Comparison of ENCODE assay signal across 8 cellular contexts in the genomic region with DNA sequence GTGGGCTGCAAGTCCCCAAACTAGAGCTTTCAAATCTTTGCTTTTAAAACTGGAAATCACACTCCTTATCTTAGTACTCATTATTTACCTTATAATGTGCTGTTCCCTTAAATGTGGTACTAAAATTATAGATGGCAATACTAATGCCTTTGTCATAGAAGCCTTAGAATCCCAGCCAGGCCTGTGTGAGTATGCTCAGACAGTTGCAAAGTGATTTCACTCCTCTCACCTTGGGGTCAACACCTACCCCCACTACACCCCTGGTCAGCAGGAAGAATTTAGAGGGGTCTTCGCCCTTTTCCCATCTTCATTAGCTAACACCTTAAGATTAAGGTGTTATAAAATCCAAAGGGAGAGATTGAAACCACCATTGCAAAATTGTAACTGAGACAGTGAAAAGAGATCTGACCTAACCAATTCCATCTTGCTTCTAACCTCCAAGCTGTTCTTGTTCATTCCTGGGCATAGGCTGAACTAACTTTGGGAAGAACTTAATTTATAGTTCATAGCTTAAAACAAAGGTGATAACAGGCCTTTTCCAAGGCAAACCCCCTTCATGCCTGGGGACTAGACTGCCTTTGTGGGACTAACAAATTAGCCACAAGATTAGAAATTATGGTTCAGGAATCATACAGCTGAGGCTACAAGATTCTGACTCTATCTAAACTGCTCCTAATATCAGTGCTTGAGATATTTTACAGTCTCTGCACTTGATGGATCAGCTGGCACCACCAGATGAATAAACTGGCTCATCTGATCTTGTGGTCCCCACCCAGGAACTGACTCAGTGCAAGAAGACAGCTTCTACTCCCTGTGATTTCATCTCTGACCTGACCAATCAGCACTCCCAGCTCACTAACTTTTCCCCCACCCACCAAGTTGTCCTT. TPM values are rescaled to one million over a fixed set of nuclear protein-coding genes. Genes with fewer than 3 reads are reported as not detected.
A peak's percentile ranks its signal among the peaks of the same experiment; 100 is the strongest.
DNase-seq lines count a peak whose midpoint lies in the region; ATAC-seq, FAIRE-seq and TF ChIP-seq lines count a peak whose summit lies in the region.

No MANE protein-coding gene starts in this region.

- no peaks in the 10 kb centered on the region for H4K20me1 ChIP-seq in K562 (replicated peaks; ENCODE audit: control insufficient read depth, insufficient read depth, low read length)

- no peaks in the 10 kb centered on the region for H3K27me3 Mint-ChIP-seq in osteocyte (ENCODE audit: unreplicated experiment)

- intact Hi-C loops in K562 (cut with micrococcal nuclease), result no loop called here

- peak; percentile 79 for FAIRE-seq in K562 (lab: Jason Lieb, UNC)

- peaks cover 0 to 18% of the 10 kb centered on the region in 2 experiments; a peak in 3 of 5 replicates for H3K4me1 ChIP-seq in K562 (replicated peaks in 1 of 2; ENCODE audit: control insufficient read depth in 2 of 2, insufficient read depth in 2 of 2, low read length in 2 of 2)

- H3K27me3 ChIP-seq in BJ (ENCODE audit: control insufficient read depth, insufficient read depth, low read length) (no peaks in the 10 kb centered on the region), K562 (ENCODE audit: control insufficient read depth in 2 of 2, insufficient read depth in 2 of 2, low read length in 2 of 2) (no peaks in the 10 kb centered on the region)

- TF ChIP-seq EP300 in K562 (IDR thresholded peaks at IDR 0.05; ENCODE audit: low read length), result peak; percentile 43; the same call in 1 of the 2 replicates

- H3K4me1 Mint-ChIP-seq in osteocyte (ENCODE audit: unreplicated experiment), result peaks cover 32% of the 10 kb centered on the region

- H3K9me1 ChIP-seq in K562 (ENCODE audit: control insufficient read depth, insufficient read depth, low read length), result no peaks in the 10 kb centered on the region

- H3K36me3 Mint-ChIP-seq in osteocyte (ENCODE audit: unreplicated experiment), result no peaks in the 10 kb centered on the region

- in situ Hi-C loops in K562 (cut with MboI), result no loop called here

- no peaks in the 10 kb centered on the region for H3K36me3 ChIP-seq in BJ (ENCODE audit: control insufficient read depth, insufficient read depth, low read length)
- peaks cover 27% of the 10 kb centered on the region for H3K36me3 ChIP-seq in K562 (ENCODE audit: control insufficient read depth, insufficient read depth, low read length)

- H3K9me3 ChIP-seq in K562 (replicated peaks; ENCODE audit: control insufficient read depth, insufficient read depth, low read depth, low read length), result peaks cover 5% of the 10 kb centered on the region

- CTCF ChIA-PET in BJ (lab: Yijun Ruan, JAX), result interaction anchor here (1.6 kb wide), 1 partner anchor 76 kb away, joined by 5 read pairs; no protein-coding TSS in a partner anchor
- CTCF ChIA-PET in K562 (lab: Yijun Ruan, JAX; ENCODE audit: low intra/inter-chr PET ratio), result no interaction called here

- H3K27ac ChIP-seq in K562 (ENCODE audit: extremely low read depth, low read depth, low read length), result peak overlapping the region; percentile 43; the same call in 2 of the 3 replicates

- peak overlapping the region in 1 of 2 experiments; percentile 30; a peak in 1 of 4 replicates for H3K9ac ChIP-seq in K562 (ENCODE audit: insufficient read depth in 1 of 2, low read depth in 2 of 2, low read length in 2 of 2)

- ATAC-seq in K562 (peak; percentile 63), GM18867 (IDR thresholded peaks at IDR 0.05; ENCODE audit: unreplicated experiment) (no peak)

- TF ChIP-seq RAD21 in K562 (CRISPR knock-in tag; conservative IDR thresholded peaks at IDR 0.05 in 1 of 2, IDR thresholded peaks at IDR 0.05 in 1 of 2), result no peak

- no TSS peak for BruUV-seq in K562 (replicated peaks; lab: Mats Ljungman, UMichigan)

- DNase-seq in BJ (ENCODE audit: low read depth) (peak; percentile 42), T-helper 1 cell (peak in 3 of 5 donors; percentile 18 to 41 (median 19)), K562 (ENCODE audit: extremely low read depth in 1 of 4, low spot score in 3 of 4) (peak in 1 of 4 experiments; percentile 86), osteocyte (ENCODE audit: extremely low spot score, unreplicated experiment) (no peak), occipital lobe (lab: John Stamatoyannopoulos, UW) (no peak), COLO829 (ENCODE audit: low spot score) (no peak), islet precursor cell (no peak)

- peaks cover 25% of the 10 kb centered on the region for H3K79me2 ChIP-seq in K562 (ENCODE audit: control insufficient read depth, insufficient read depth, low read length)

- no peak for TF ChIP-seq CTCF in BJ (IDR thresholded peaks at IDR 0.05; ENCODE audit: insufficient read depth, low read depth, low read length)
- TF ChIP-seq CTCF in K562 (IDR thresholded peaks at IDR 0.05 in 2 of 3, conservative IDR thresholded peaks at IDR 0.05 in 1 of 3; ENCODE audit: insufficient read depth in 2 of 3, low read depth in 1 of 3, low read length in 3 of 3), result no peak
- no peak for TF ChIP-seq CTCF in osteocyte (IDR thresholded peaks at IDR 0.05)

- 0 out of 2 replicates have a peak, but pooled peaks have one; percentile 42 for TF ChIP-seq POLR2A in K562 (conservative IDR thresholded peaks at IDR 0.05)

- no peak overlapping the region for H3K4me3 Mint-ChIP-seq in osteocyte (ENCODE audit: unreplicated experiment)

- no peaks in the 10 kb centered on the region for H3K9me3 Mint-ChIP-seq in osteocyte (ENCODE audit: unreplicated experiment)

- 17% methylated on average over 1 of the region's 1 CpG for WGBS in K562 (ENCODE audit: insufficient coverage, low coverage, missing lambda C conversion rate)

- peak overlapping the region; percentile 83 for H3K27ac Mint-ChIP-seq in osteocyte (ENCODE audit: unreplicated experiment)

- H3K4me3 ChIP-seq in BJ (ENCODE audit: low read depth, low read length) (no peak overlapping the region), K562 (no peak overlapping the region)

- POLR2A ChIA-PET in BJ (lab: Charles Lee), result interaction anchor here (0.7 to 1.0 kb wide), 2 partner anchors 82 to 373 kb away, joined by 3 to 7 read pairs; partner anchors contain the start of gene TAF10
- POLR2A ChIA-PET in K562 (lab: Yijun Ruan, JAX), result interaction anchor here (1.0 to 1.7 kb wide), 2 partner anchors 10 kb away, joined by 3 to 5 read pairs; partner anchors contain the start of gene MRPL17

- H2AFZ ChIP-seq in K562 (ENCODE audit: low read depth, low read length), result peak overlapping the region; percentile 43; the same call in 1 of the 2 replicates

- H3K4me2 ChIP-seq in K562 (ENCODE audit: insufficient read depth, low read length), result peak overlapping the region; percentile 20

TF ChIP-seq in K562, 482 proteins besides CTCF, POLR2A, EP300 and RAD21 (continues in another document):
- TF ChIP-seq HDAC2 (IDR thresholded peaks at IDR 0.05) (peak; percentile 61; the same call in 1 of the 2 replicates), JUND (IDR thresholded peaks at IDR 0.05; ENCODE audit: borderline replicate concordance, low read depth, low read length) (peak; percentile 77), JUND (tag; IDR thresholded peaks at IDR 0.05; ENCODE audit: borderline replicate concordance, low read depth, low read length) (peak; percentile 58; the same call in 1 of the 3 replicates), PCBP2 (IDR thresholded peaks at IDR 0.05; ENCODE audit: low read depth, low read length, poor library complexity, severe bottlenecking) (no peak), CXXC5 (CRISPR knock-in tag; IDR thresholded peaks at IDR 0.05) (0 out of 2 replicates have a peak, but pooled peaks have one; percentile 8)

RNA-seq across cellular contexts. Expression of gene MRPL17, which starts 10.4 kb away (rescaled TPM):
- polyA plus RNA-seq in BJ (2011; rRNA removed), result 68.9 and 82.3 TPM in 2 replicates
- 32.7 and 47.1 TPM in 2 replicates for polyA minus RNA-seq in BJ (2011; rRNA and poly(A)+ RNA removed)
- total RNA-seq in K562 (2011; cell fraction: chromatin; rRNA removed; ENCODE audit: low replicate concordance), result 45.9 and 72.8 TPM in 2 replicates
- total RNA-seq in K562 (2011; cell fraction: nucleolus; rRNA removed), result 87.9 and 89.6 TPM in 2 replicates
- total RNA-seq in K562 (2011; cell fraction: nucleoplasm; rRNA removed), result 65.0 and 77.8 TPM in 2 replicates
- 33.9 and 46.1 TPM in 2 replicates for total RNA-seq in K562 (2014; rRNA removed)
- total RNA-seq in K562 (2014; rRNA removed; fragmentation: Illumina TruSeq; extraction: Trizol), result 27.6 and 36.7 TPM in 2 replicates
- total RNA-seq in K562 (2015; rRNA removed; fragmentation: Illumina TruSeq; extraction: Trizol), result 43.3 and 47.4 TPM in 2 replicates
- 46.2 and 52.6 TPM in 2 replicates for total RNA-seq in K562 (2021)
- 57.5 and 66.5 TPM in 2 replicates for polyA plus RNA-seq in K562 (2011; rRNA removed)
- polyA plus RNA-seq in K562 (2011; cell fraction: cytosol; rRNA removed), result 43.7 and 49.1 TPM in 2 replicates
- 68.1 and 73.5 TPM in 2 replicates for polyA plus RNA-seq in K562 (2011; cell fraction: nucleus; rRNA removed)
- 34.5 and 47.6 TPM in 2 replicates for polyA plus RNA-seq in K562 (2012)
- polyA plus RNA-seq in K562 (2014; fragmentation: Illumina TruSeq; extraction: Trizol), result 37.7 and 48.6 TPM in 2 replicates
- polyA plus RNA-seq in K562 (2014; fragmentation: Nextera tagmentation; extraction: Ambion mirVana), result 10 to 100 TPM; 78.9 to 81.6 TPM
- 43.9 and 48.0 TPM in 2 replicates for polyA plus RNA-seq in K562 (2014; rRNA removed)
- polyA minus RNA-seq in K562 (2011; rRNA and poly(A)+ RNA removed), result 40.5 and 44.5 TPM in 2 replicates
- 40.1 and 41.0 TPM in 2 replicates for polyA minus RNA-seq in K562 (2011; cell fraction: cytosol; rRNA and poly(A)+ RNA removed)
- 50.9 and 92.0 TPM in 2 replicates for polyA minus RNA-seq in K562 (2011; cell fraction: nucleus; rRNA and poly(A)+ RNA removed)
- 47.8 and 49.8 TPM in 2 replicates for total RNA-seq in osteocyte
- 22.3 TPM for total RNA-seq in occipital lobe

RNA-seq across cellular contexts. Expression of gene DCHS1, which starts 38.0 kb away (rescaled TPM):
- 2.5 and 7.3 TPM in 2 replicates for polyA plus RNA-seq in BJ (2011; rRNA removed)
- polyA minus RNA-seq in BJ (2011; rRNA and poly(A)+ RNA removed), result 6.2 and 9.1 TPM in 2 replicates
- 0.79 and 2.3 TPM in 2 replicates for total RNA-seq in K562 (2011; cell fraction: chromatin; rRNA removed; ENCODE audit: low replicate concordance)
- 1.4 and 1.5 TPM in 2 replicates for total RNA-seq in K562 (2011; cell fraction: nucleolus; rRNA removed)
- 0.81 and 0.92 TPM in 2 replicates for total RNA-seq in K562 (2011; cell fraction: nucleoplasm; rRNA removed)
- 0.09 and 0.20 TPM in 2 replicates for total RNA-seq in K562 (2014; rRNA removed)
- 0.04 and 0.06 TPM in 2 replicates for total RNA-seq in K562 (2014; rRNA removed; fragmentation: Illumina TruSeq; extraction: Trizol)
- total RNA-seq in K562 (2015; rRNA removed; fragmentation: Illumina TruSeq; extraction: Trizol), result 0.14 and 0.19 TPM in 2 replicates
- total RNA-seq in K562 (2021), result 0.45 and 0.49 TPM in 2 replicates
- polyA plus RNA-seq in K562 (2011; rRNA removed), result 0.08 and 0.23 TPM in 2 replicates
- 0.12 and 0.16 TPM in 2 replicates for polyA plus RNA-seq in K562 (2011; cell fraction: cytosol; rRNA removed)
- 0.74 and 1.4 TPM in 2 replicates for polyA plus RNA-seq in K562 (2011; cell fraction: nucleus; rRNA removed)
- polyA plus RNA-seq in K562 (2012), result 0.27 and 0.53 TPM in 2 replicates
- 0.17 and 0.18 TPM in 2 replicates for polyA plus RNA-seq in K562 (2014; fragmentation: Illumina TruSeq; extraction: Trizol)
- polyA plus RNA-seq in K562 (2014; fragmentation: Nextera tagmentation; extraction: Ambion mirVana), result not detected
- under 0.01 and 0.19 TPM in 2 replicates for polyA plus RNA-seq in K562 (2014; rRNA removed)
- 0.18 and 0.21 TPM in 2 replicates for polyA minus RNA-seq in K562 (2011; rRNA and poly(A)+ RNA removed)
- polyA minus RNA-seq in K562 (2011; cell fraction: cytosol; rRNA and poly(A)+ RNA removed), result 0.48 and 0.91 TPM in 2 replicates
- polyA minus RNA-seq in K562 (2011; cell fraction: nucleus; rRNA and poly(A)+ RNA removed), result 0.54 and 0.78 TPM in 2 replicates
- total RNA-seq in osteocyte, result 63.0 and 63.3 TPM in 2 replicates
- 49.9 TPM for total RNA-seq in occipital lobe

Comparison
In these comparisons a context has a peak if more than half of its experiments do, and no peak if none do; other contexts are left out.
1. DNase-seq: peak in BJ (single experiment) and T-helper 1 cell (3 of 5); none in osteocyte (single experiment), occipital lobe (single experiment), COLO829 (single experiment) and islet precursor cell (single experiment).
2. RNA of gene DCHS1, which starts 38.0 kb away (total RNA-seq): 63.0 to 63.3 TPM in osteocyte and 49.9 TPM in occipital lobe (single experiment); 0.04 to 2.3 TPM in K562; every median in the first group is over 10 times any median in the second.